2 cellular contexts compared by ENCODE assay signal in genomic region chr2:84925336-84925723, GRCh38.
TF ChIP-seq lines count a peak whose summit lies in the region.

No MANE protein-coding gene starts in this region.

TF ChIP-seq in A549, 52 proteins besides CTCF, POLR2A, EP300 and RAD21 (continued from another document):
- no peak for TF ChIP-seq HMGXB4 (CRISPR knock-in tag; IDR thresholded peaks at IDR 0.05; ENCODE audit: borderline replicate concordance)
- TF ChIP-seq ZC3H11A (IDR thresholded peaks at IDR 0.05), result no peak
- no peak for TF ChIP-seq TP53 (CRISPR knock-in tag; IDR thresholded peaks at IDR 0.05)
- no peak for TF ChIP-seq GATA3 (IDR thresholded peaks at IDR 0.05; ENCODE audit: borderline replicate concordance)

TF ChIP-seq in WTC11, 78 proteins besides CTCF, POLR2A, EP300 and RAD21 (continued from another document):
- TF ChIP-seq E2F1 (CRISPR knock-in tag; IDR thresholded peaks at IDR 0.05), result no peak
- TF ChIP-seq TP53 (CRISPR knock-in tag; IDR thresholded peaks at IDR 0.05), result no peak
